Comparison of ENCODE assay signal across 9 cellular contexts in genomic region chr15:45376967-45377629, GRCh38. TPM values are rescaled to one million over a fixed set of nuclear protein-coding genes. Genes with fewer than 3 reads are reported as not detected.
DNase-seq lines count a peak whose midpoint lies in the region; ATAC-seq and TF ChIP-seq lines count a peak whose summit lies in the region.
"Had no signal": no experiment of that assay in that cellular context is flagged by ENCODE, and none has a peak within 500 bp of the region (broad histone marks: within the 10 kb centered on the region; RNA-seq: fewer than 3 reads in every experiment).

No MANE protein-coding gene starts in this region.

- TSS peak; percentile 61 for BruUV-seq in Panc1 (replicated peaks; lab: Mats Ljungman, UMichigan)

- 38% methylated on average over 5 of the region's 5 CpGs for WGBS in prostate gland

- intact Hi-C loops in Panc1 (cut with micrococcal nuclease; ENCODE audit: unreplicated experiment) = no loop called here
- intact Hi-C loops in prostate gland (cut with DNase I) = loop anchor here (5.0 to 10.0 kb wide), 2 partner anchors 180 to 212 kb away; no protein-coding TSS in a partner anchor

- H3K9me3 ChIP-seq in Panc1 (ENCODE audit: control insufficient read depth, insufficient read depth, low read depth, low read length) = no peaks in the 10 kb centered on the region
- no peaks in the 10 kb centered on the region for H3K9me3 ChIP-seq in prostate gland

- DNase-seq in DMS 273 treated with DMSO at 0.1 percent for 48 hours (lab: John Stamatoyannopoulos, UW) (peak; percentile 43), Panc1 (ENCODE audit: low read depth, low spot score) (no peak), epithelial cell of proximal tubule (ENCODE audit: low read depth) (no peak), prostate gland (ENCODE audit: low spot score) (no peak), ureter (ENCODE audit: low spot score) (no peak), GM10248 (ENCODE audit: extremely low spot score) (no peak)
- DNase-seq: SHP77 treated with DMSO at 0.1 percent for 48 hours had no signal

- H3K4me1 ChIP-seq in Panc1 (ENCODE audit: control insufficient read depth, insufficient read depth, low read length) (no peaks in the 10 kb centered on the region; the same call in 1 of the 2 replicates), prostate gland (replicated peaks) (no peaks in the 10 kb centered on the region)

- H3K27me3 ChIP-seq in Panc1 (ENCODE audit: control insufficient read depth, insufficient read depth, low read length) (peaks cover 31% of the 10 kb centered on the region), prostate gland (replicated peaks; ENCODE audit: insufficient read depth) (no peaks in the 10 kb centered on the region)

- H3K36me3 ChIP-seq in Panc1 (ENCODE audit: control insufficient read depth, insufficient read depth, low read length) (no peaks in the 10 kb centered on the region), prostate gland (no peaks in the 10 kb centered on the region)

- in situ Hi-C loops in Panc1 (cut with HindIII; ENCODE audit: low pct_unique_long_range_greater_than_20kb, low sequenced_read_pairs) = no loop called here

- no peak for TF ChIP-seq POLR2A in prostate gland (IDR thresholded peaks at IDR 0.05)

- TF ChIP-seq CTCF in Panc1 (IDR thresholded peaks at IDR 0.05) = no peak
- TF ChIP-seq CTCF in epithelial cell of proximal tubule (conservative IDR thresholded peaks at IDR 0.05; ENCODE audit: low read depth, low read length) = no peak
- no peak for TF ChIP-seq CTCF in prostate gland (IDR thresholded peaks at IDR 0.05)
- no peak for TF ChIP-seq CTCF in GM10248 (IDR thresholded peaks at IDR 0.05; ENCODE audit: control extremely low read depth, extremely low read depth, low read depth, missing control alignments)

- H3K27ac ChIP-seq in Panc1 (ENCODE audit: low read length) (no peak overlapping the region), prostate gland (peak overlapping the region in 1 of 2 donors; percentile 69)

- POLR2A ChIA-PET in Panc1 (lab: Charles Lee) = interaction anchor here (0.6 kb wide), 1 partner anchor 840 kb away, joined by 7 read pairs; the partner anchor contains the start of gene EIF3J
- POLR2A ChIA-PET in GM10248 (lab: Yijun Ruan, JAX) = interaction anchor here (1.1 to 2.2 kb wide), 4 partner anchors 15 to 176 kb away, joined by 3 to 10 read pairs (median 4); a partner anchor contains a TSS

- CTCF ChIA-PET in Panc1 (lab: Charles Lee) (interaction anchor here (0.8 kb wide), 1 partner anchor 8 kb away, joined by 4 read pairs; no protein-coding TSS in a partner anchor), GM10248 (lab: Yijun Ruan, JAX) (interaction anchor here (1.1 to 3.5 kb wide), 13 partner anchors 9 to 213 kb away, joined by 3 to 20 read pairs (median 6); no protein-coding TSS in a partner anchor)

- H3K4me3 ChIP-seq in Panc1 (ENCODE audit: low read depth in 2 of 2, low read length in 2 of 2) (peak overlapping the region; percentile 55 to 66; a peak in 3 of 4 replicates), epithelial cell of proximal tubule (ENCODE audit: low read depth, low read length) (peak overlapping the region; percentile 54), prostate gland (peak overlapping the region; percentile 43 to 45)

- ATAC-seq in Panc1 (no peak), GM21825 (IDR thresholded peaks at IDR 0.05; ENCODE audit: unreplicated experiment) (no peak), GM21723 (IDR thresholded peaks at IDR 0.05; ENCODE audit: unreplicated experiment) (no peak)

RNA-seq across cellular contexts. Expression of gene GATM, which starts 1.2 kb away (rescaled TPM):
- total RNA-seq in Panc1 (2021; ENCODE audit: unreplicated experiment) = 7.6 TPM
- polyA plus RNA-seq in Panc1 (2012; ENCODE audit: insufficient read length) = 4.4 TPM
- 4.7 and 9.9 TPM in 2 replicates for total RNA-seq in epithelial cell of proximal tubule
- total RNA-seq in prostate gland = 100 to 1,000 TPM in 1 of 2 donors, 10 to 100 TPM in 1; 12.9 to 254 TPM
- 47.6 TPM for total RNA-seq in ureter
